Comparison of ENCODE assay signal across 23 cellular contexts in genomic region chr15:92627014-92627413, GRCh38. TPM values are rescaled to one million over a fixed set of nuclear protein-coding genes. Genes with fewer than 3 reads are reported as not detected.
DNase-seq lines count a peak whose midpoint lies in the region; ATAC-seq and TF ChIP-seq lines count a peak whose summit lies in the region.
"Had no signal": no experiment of that assay in that cellular context is flagged by ENCODE, and none has a peak within 500 bp of the region (broad histone marks: within the 10 kb centered on the region; RNA-seq: fewer than 3 reads in every experiment).

No MANE protein-coding gene starts in this region.

- intact Hi-C loops in cardiac septum (cut with DNase I) (no loop called here), Right ventricle myocardium inferior (cut with DNase I) (no loop called here), body of pancreas (cut with DNase I) (no loop called here), stomach (cut with DNase I; ENCODE audit: low total_unique reads) (no loop called here)

- peak; percentile 20 for DNase-seq in cardiac septum (ENCODE audit: low spot score)
- no peak for DNase-seq in Right ventricle myocardium inferior (ENCODE audit: missing footprints)
- peak; percentile 55 to 73 (median 70) for DNase-seq in body of pancreas
- peak; percentile 65 for DNase-seq in mesenteric fat pad (ENCODE audit: low spot score)
- DNase-seq in stomach = peak; percentile 26
- no peak for DNase-seq in activated CD4-positive, CD25-positive, alpha-beta regulatory T cell (lab: John Stamatoyannopoulos, UW)
- DNase-seq in HuH-7.5 (ENCODE audit: low spot score) = no peak
- no peak for DNase-seq in occipital lobe (lab: John Stamatoyannopoulos, UW)
- DNase-seq: 8988T; ACHN; AML-193; BE2C; CD4-positive, alpha-beta T cell; CD8-positive, alpha-beta memory T cell; DMS 273 treated with DMSO at 0.1 percent for 48 hours; DMS79; EL; GF-D8; GM23248; H7; HCEC 1CT had no signal

- TF ChIP-seq POLR2A in body of pancreas (IDR thresholded peaks at IDR 0.05) = no peak
- no peak for TF ChIP-seq POLR2A in stomach (IDR thresholded peaks at IDR 0.05)

- H3K27me3 ChIP-seq in body of pancreas = no peaks in the 10 kb centered on the region
- no peaks in the 10 kb centered on the region for H3K27me3 ChIP-seq in stomach
- H3K27me3 ChIP-seq: BE2C; BLaER1 treated with 17β-estradiol and CSF1 and Interleukin-3, amounts not matched to agents 10 nM and 100 nM had no signal

- H3K4me1 ChIP-seq in body of pancreas (peaks cover 52% of the 10 kb centered on the region), stomach (peaks cover 22 to 39% (median 33%) of the 10 kb centered on the region in 4 donors)
- H3K4me1 ChIP-seq: A549 had no signal

- no peaks in the 10 kb centered on the region for H3K9me3 ChIP-seq in body of pancreas
- H3K9me3 ChIP-seq in stomach = no peaks in the 10 kb centered on the region
- H3K9me3 ChIP-seq: A549, BE2C had no signal

- TF ChIP-seq EP300 in stomach (IDR thresholded peaks at IDR 0.05) = no peak

- H3K27ac ChIP-seq in body of pancreas = peak overlapping the region in 3 of 4 donors; percentile 26 to 49 (median 45)
- no peak overlapping the region for H3K27ac ChIP-seq in stomach
- H3K27ac ChIP-seq: A549, GM23248 had no signal

- H3K4me3 ChIP-seq in body of pancreas (no peak overlapping the region), stomach (no peak overlapping the region)
- H3K4me3 ChIP-seq: A549; BLaER1 treated with 17β-estradiol and CSF1 and Interleukin-3, amounts not matched to agents 10 nM and 100 nM; GM23248 had no signal

- ATAC-seq in Right ventricle myocardium inferior = no peak
- ATAC-seq in body of pancreas = peak; percentile 36
- ATAC-seq: A549 had no signal

- WGBS in body of pancreas, 2 donors = 52 to 59% methylated on average over 11 of the region's 11 CpGs
- 71 to 96% (median 89%) methylated on average over 11 of the region's 11 CpGs for WGBS in stomach, 5 donors

- TF ChIP-seq CTCF in body of pancreas (IDR thresholded peaks at IDR 0.05) (no peak), stomach (IDR thresholded peaks at IDR 0.05) (no peak)

- H3K36me3 ChIP-seq in body of pancreas (replicated peaks in 1 of 2; ENCODE audit: insufficient read depth in 1 of 2, low read depth in 2 of 2) (no peaks in the 10 kb centered on the region), stomach (peaks cover 0 to 36% (median 30%) of the 10 kb centered on the region in 4 donors)
- H3K36me3 ChIP-seq: BE2C; BLaER1 treated with 17β-estradiol and CSF1 and Interleukin-3, amounts not matched to agents 10 nM and 100 nM had no signal

RNA-seq across cellular contexts. Expression of gene FAM174B, which starts 28.6 kb away (rescaled TPM):
- total RNA-seq in cardiac septum = 6.5 TPM
- 13.0 TPM for total RNA-seq in Right ventricle myocardium inferior
- total RNA-seq in body of pancreas = 10 to 100 TPM; 51.4 to 59.9 TPM
- 15.4 TPM for total RNA-seq in mesenteric fat pad
- total RNA-seq in stomach = 10 to 100 TPM; 14.6 to 54.0 (median 36.2) TPM
- polyA plus RNA-seq in stomach = 10 to 100 TPM; 21.7 to 30.3 (median 22.7) TPM
- total RNA-seq in occipital lobe = 13.6 TPM

Comparison
In these comparisons a context has a peak if more than half of its experiments do, and no peak if none do; other contexts are left out.
1. DNase-seq: peak in cardiac septum (single experiment), body of pancreas (4 of 4), mesenteric fat pad (single experiment) and stomach (single experiment); none in Right ventricle myocardium inferior (single experiment), activated CD4-positive, CD25-positive, alpha-beta regulatory T cell (0 of 4), HuH-7.5 (single experiment) and occipital lobe (single experiment).
2. H3K27ac ChIP-seq: peak in body of pancreas (3 of 4); none in stomach (0 of 5).